9 cellular contexts compared by ENCODE assay signal in genomic region chrX:129759576-129760061, GRCh38. TPM values are rescaled to one million over a fixed set of nuclear protein-coding genes. Genes with fewer than 3 reads are reported as not detected.
DNase-seq lines count a peak whose midpoint lies in the region; ATAC-seq and TF ChIP-seq lines count a peak whose summit lies in the region.
"Had no signal": no experiment of that assay in that cellular context is flagged by ENCODE, and none has a peak within 500 bp of the region (broad histone marks: within the 10 kb centered on the region; RNA-seq: fewer than 3 reads in every experiment).

No MANE protein-coding gene starts in this region.

- H3K27ac ChIP-seq in heart right ventricle (peak overlapping the region in 3 of 10 donors; percentile 15 to 71 (median 36)), colonic mucosa (no peak overlapping the region)

- TF ChIP-seq CTCF in GM10248 (IDR thresholded peaks at IDR 0.05; ENCODE audit: control extremely low read depth, extremely low read depth, low read depth, missing control alignments), result peak; percentile 3
- peak in 5 of 9 donors; percentile 9 to 33 (median 26) for TF ChIP-seq CTCF in heart right ventricle (IDR thresholded peaks at IDR 0.05)
- no peak for TF ChIP-seq CTCF in colonic mucosa (IDR thresholded peaks at IDR 0.05)

- H3K4me3 ChIP-seq in heart right ventricle, result no peak overlapping the region
- H3K4me3 ChIP-seq in colonic mucosa, result no peak overlapping the region

- WGBS in heart right ventricle, 2 donors, result 49 to 54% methylated on average over 14 of the region's 14 CpGs

- H3K9me3 ChIP-seq in heart right ventricle, result no peaks in the 10 kb centered on the region
- H3K9me3 ChIP-seq in colonic mucosa, result no peaks in the 10 kb centered on the region

- POLR2A ChIA-PET in GM10248 (lab: Yijun Ruan, JAX), result interaction anchor here (0.6 kb wide), 1 partner anchor 16 kb away, joined by 4 read pairs; no protein-coding TSS in a partner anchor

- H3K9ac ChIP-seq in colonic mucosa (ENCODE audit: low read depth in 2 of 2, low read length in 2 of 2), result no peak overlapping the region

- H3K27me3 ChIP-seq in heart right ventricle (peaks cover 0 to 11% (median 0%) of the 10 kb centered on the region in 7 donors), colonic mucosa (no peaks in the 10 kb centered on the region)

- H3K36me3 ChIP-seq in heart right ventricle (no peaks in the 10 kb centered on the region), colonic mucosa (no peaks in the 10 kb centered on the region)

- DNase-seq in GM10248 (ENCODE audit: extremely low spot score) (no peak), MV-4-11 (lab: John Stamatoyannopoulos, UW) (peak; percentile 67), heart right ventricle (peak; percentile 30 to 35), NAMALWA (ENCODE audit: low spot score) (no peak), colonic mucosa (no peak)
- DNase-seq in activated naive CD4-positive, alpha-beta T cell treated with Interleukin-2 at 50 U/mL for 16 hours, result peak; percentile 60
- peak in 2 of 3 donors; percentile 42 to 45 for DNase-seq in stimulated activated CD4-positive, alpha-beta T cell treated with anti-CD3 and anti-CD28 coated beads, TNF-alpha, amount 100 ng/mL, for 48 hours (ENCODE audit: low read depth in 3 of 3)

- ATAC-seq in heart right ventricle, result peak; percentile 67 to 84 (median 74)
- ATAC-seq in HG03460 (IDR thresholded peaks at IDR 0.05; ENCODE audit: unreplicated experiment), result no peak

- intact Hi-C loops in heart right ventricle (cut with DNase I) (loop anchor here in 1 of 10 donors (10.0 kb wide), 1 partner anchor 65 kb away; no protein-coding TSS in a partner anchor), colonic mucosa (cut with DNase I) (no loop called here)

- CTCF ChIA-PET in GM10248 (lab: Yijun Ruan, JAX), result interaction anchor here (0.9 to 2.9 kb wide), 4 partner anchors 9 to 22 kb away, joined by 3 to 9 read pairs (median 4); no protein-coding TSS in a partner anchor

- H3K4me1 ChIP-seq in heart right ventricle (peaks cover 0 to 43% (median 3%) of the 10 kb centered on the region in 9 donors), colonic mucosa (no peaks in the 10 kb centered on the region)

RNA-seq across cellular contexts. Expression of gene SASH3, which starts 20.1 kb away (rescaled TPM):
- total RNA-seq in heart right ventricle (10 to 100 TPM in 1 of 10 donors, 1 to 10 TPM in 6, under 1 TPM in 3; 0.57 to 15.3 (median 2.3) TPM), colonic mucosa (1 to 10 TPM; 2.9 to 4.5 TPM)
- 1 to 10 TPM in 1 of 2 donors, under 1 TPM in 1; 0.88 to 1.9 TPM for polyA plus RNA-seq in heart right ventricle
- total RNA-seq: NCI-H460 had no signal

RNA-seq across cellular contexts. Expression of gene XPNPEP2, which starts 20.8 kb away (rescaled TPM):
- total RNA-seq in heart right ventricle (1 to 10 TPM in 1 of 10 donors, under 1 TPM in 9; 0.18 to 2.2 (median 0.52) TPM), colonic mucosa (10 to 100 TPM in 1 of 2 donors, 1 to 10 TPM in 1; 2.6 to 11.7 TPM)
- polyA plus RNA-seq in heart right ventricle, result under 1 TPM; 0.22 to 0.99 TPM
- total RNA-seq: NCI-H460 had no signal

Comparison
In these comparisons a context has a peak if more than half of its experiments do, and no peak if none do; other contexts are left out.
1. DNase-seq: peak in MV-4-11 (single experiment), activated naive CD4-positive, alpha-beta T cell treated with Interleukin-2 at 50 U/mL for 16 hours (single experiment), heart right ventricle (2 of 2) and stimulated activated CD4-positive, alpha-beta T cell treated with anti-CD3 and anti-CD28 coated beads, TNF-alpha, amount 100 ng/mL, for 48 hours (2 of 3); none in GM10248 (single experiment), NAMALWA (single experiment) and colonic mucosa (single experiment).